ENCODE assay signal across 24 cellular contexts in genomic region chr17:63423251-63423950, GRCh38. TPM values are rescaled to one million over a fixed set of nuclear protein-coding genes. Genes with fewer than 3 reads are reported as not detected.
A peak's percentile ranks its signal among the peaks of the same experiment; 100 is the strongest.
DNase-seq lines count a peak whose midpoint lies in the region; ATAC-seq and TF ChIP-seq lines count a peak whose summit lies in the region.
"Had no signal": no experiment of that assay in that cellular context is flagged by ENCODE, and none has a peak within 500 bp of the region (broad histone marks: within the 10 kb centered on the region; RNA-seq: fewer than 3 reads in every experiment).

No MANE protein-coding gene starts in this region.

- TF ChIP-seq CTCF in H9 (conservative IDR thresholded peaks at IDR 0.05), result no peak
- TF ChIP-seq CTCF in mammary epithelial cell (conservative IDR thresholded peaks at IDR 0.05 in 1 of 2, IDR thresholded peaks at IDR 0.05 in 1 of 2; ENCODE audit: extremely low read depth in 1 of 2, insufficient read depth in 1 of 2, low read depth in 1 of 2, low read length in 2 of 2), result no peak
- no peak for TF ChIP-seq CTCF in neural crest cell (conservative IDR thresholded peaks at IDR 0.05)
- no peak for TF ChIP-seq CTCF in activated CD8-positive, alpha-beta T cell treated with anti-CD3 and anti-CD28 coated beads for 36 hours (IDR thresholded peaks at IDR 0.05)

- in situ Hi-C loops in mammary epithelial cell (cut with MboI; ENCODE audit: low sequenced_read_pairs in 2 of 2), result loop anchor here (5.0 to 25.0 kb wide), 3 partner anchors 54 to 736 kb away; partner anchors contain the start of gene ACE (in 1 of the 2)

- no peaks in the 10 kb centered on the region for H3K9me3 ChIP-seq in H9 (ENCODE audit: control insufficient read depth, low read depth, low read length)
- H3K9me3 ChIP-seq in mammary epithelial cell (replicated peaks; ENCODE audit: insufficient read depth, low read length), result no peaks in the 10 kb centered on the region
- H3K9me3 ChIP-seq: prostate gland, thoracic aorta had no signal

- no peaks in the 10 kb centered on the region for H3K23me2 ChIP-seq in H9 (ENCODE audit: insufficient read length, low read depth, low read length, poor library complexity, severe bottlenecking)

- H3K4me3 ChIP-seq in mammary epithelial cell (replicated peaks in 1 of 3; ENCODE audit: insufficient read depth in 1 of 3, low read depth in 2 of 3, low read length in 3 of 3), result peak overlapping the region in 1 of 3 experiments; percentile 6
- H3K4me3 ChIP-seq: prostate gland, thoracic aorta had no signal

- no peak overlapping the region for H4K91ac ChIP-seq in H9 (ENCODE audit: insufficient read length, low read depth, low read length)

- no peaks in the 10 kb centered on the region for H3K27me3 ChIP-seq in H9 (ENCODE audit: insufficient read depth, low read length)
- no peaks in the 10 kb centered on the region for H3K27me3 ChIP-seq in mammary epithelial cell (ENCODE audit: insufficient read depth, low read length)

- H3K27me3 Mint-ChIP-seq in H9 (ENCODE audit: low read depth) (no peaks in the 10 kb centered on the region; the same call in 1 of the 2 replicates), neural crest cell (ENCODE audit: low read depth) (no peaks in the 10 kb centered on the region)
- H3K27me3 Mint-ChIP-seq in activated CD8-positive, alpha-beta T cell treated with anti-CD3 and anti-CD28 coated beads for 36 hours, result no peaks in the 10 kb centered on the region

- H2BK15ac ChIP-seq in H9 (ENCODE audit: low read depth, low read length), result no peak overlapping the region

- no peak overlapping the region for H3T11ph ChIP-seq in H9 (ENCODE audit: low read length)

- no peak overlapping the region for H2AK5ac ChIP-seq in H9 (ENCODE audit: insufficient read length, low read length)

- no peak overlapping the region for H3K27ac ChIP-seq in H9 (ENCODE audit: insufficient read length, low read depth, low read length)
- peak overlapping the region; percentile 20 for H3K27ac ChIP-seq in mammary epithelial cell (ENCODE audit: insufficient read depth, low read depth, low read length)
- H3K27ac ChIP-seq: thoracic aorta had no signal

- H2BK120ac ChIP-seq in H9 (ENCODE audit: low read depth, low read length, poor library complexity, severe bottlenecking), result no peak overlapping the region

- no peak overlapping the region for H4K5ac ChIP-seq in H9 (ENCODE audit: insufficient read length, low read depth, low read length)

- H3K36me3 Mint-ChIP-seq in H9 (ENCODE audit: insufficient read depth in 1 of 3, low read depth in 3 of 3) (peaks cover 0 to 4% (median 0%) of the 10 kb centered on the region in 3 experiments; a peak in 4 of 7 replicates), neural crest cell (ENCODE audit: low read depth) (peaks cover 4% of the 10 kb centered on the region)
- no peaks in the 10 kb centered on the region for H3K36me3 Mint-ChIP-seq in activated CD8-positive, alpha-beta T cell treated with anti-CD3 and anti-CD28 coated beads for 36 hours (ENCODE audit: low read depth)
- H3K36me3 Mint-ChIP-seq: stimulated activated memory B cell treated with anti-CD40 and anti-IgM and Interleukin-4, amounts not matched to agents 10 μg/mL and 1 μg/mL and 100 μg/mL, for 72 hours had no signal

- H3K4me2 ChIP-seq in H9 (ENCODE audit: insufficient read depth, insufficient read length, low read length) (no peak overlapping the region), mammary epithelial cell (ENCODE audit: insufficient read depth, low read depth, low read length) (peak overlapping the region; percentile 74)

- H3K79me2 ChIP-seq in H9 (ENCODE audit: insufficient read depth, low read length) (no peaks in the 10 kb centered on the region), mammary epithelial cell (ENCODE audit: insufficient read depth, low read length) (no peaks in the 10 kb centered on the region)

- H3K4me1 ChIP-seq in H9 (ENCODE audit: insufficient read depth, low read length) (peaks cover 8% of the 10 kb centered on the region; the same call in 1 of the 2 replicates), mammary epithelial cell (ENCODE audit: insufficient read depth, low read length) (peaks cover 18% of the 10 kb centered on the region)

- no CpG with 5 or more reads among the region's 11 CpGs for WGBS in H9 (ENCODE audit: extremely low coverage, insufficient read length, low lambda C conversion rate)
- 21% methylated on average over 10 of the region's 11 CpGs for WGBS in mammary epithelial cell (ENCODE audit: low coverage, missing lambda C conversion rate)

- H2BK12ac ChIP-seq in H9 (ENCODE audit: insufficient read length, low read depth, low read length), result no peak overlapping the region

- dilution Hi-C loops in mammary epithelial cell (cut with HindIII; ENCODE audit: low sequenced_read_pairs), result no loop called here

- no peak overlapping the region for H3K18ac ChIP-seq in H9 (ENCODE audit: insufficient read length, low read depth, low read length)

- H3K9me3 Mint-ChIP-seq in H9, result no peaks in the 10 kb centered on the region; a peak in 1 of 5 replicates
- H3K9me3 Mint-ChIP-seq in neural crest cell, result no peaks in the 10 kb centered on the region
- H3K9me3 Mint-ChIP-seq in activated CD8-positive, alpha-beta T cell treated with anti-CD3 and anti-CD28 coated beads for 36 hours, result no peaks in the 10 kb centered on the region
- H3K9me3 Mint-ChIP-seq: activated naive CD4-positive, alpha-beta T cell treated with anti-CD3 and anti-CD28 coated beads for 36 hours; activated T-cell treated with anti-CD3 and anti-CD28 coated beads, Interleukin-2, amount 50 U/mL, for 72 hours; CD8-positive, alpha-beta T cell; stimulated activated memory B cell treated with anti-CD40 and anti-IgM and Interleukin-4, amounts not matched to agents 10 μg/mL and 1 μg/mL and 100 μg/mL, for 72 hours had no signal

- peak; percentile 21 for DNase-seq in H9
- peak; percentile 41 for DNase-seq in mammary epithelial cell
- DNase-seq in globus pallidus (ENCODE audit: low spot score), result peak; percentile 19
- DNase-seq in neural crest cell (ENCODE audit: low read depth, low spot score), result no peak
- DNase-seq in activated CD8-positive, alpha-beta T cell treated with anti-CD3 and anti-CD28 coated beads for 36 hours, result no peak
- no peak for DNase-seq in NCI-H2107 treated with DMSO at 0.1 percent for 48 hours (lab: John Stamatoyannopoulos, UW; ENCODE audit: unreplicated experiment)
- DNase-seq: activated CD4-positive, CD25-positive, alpha-beta regulatory T cell treated with anti-CD3 and anti-CD28 coated beads, Interleukin-2, amount 50 U/mL, for 72 hours; activated naive CD4-positive, alpha-beta T cell treated with anti-CD3 and anti-CD28 coated beads for 36 hours; activated T-cell treated with anti-CD3 and anti-CD28 coated beads, Interleukin-2, amount 50 U/mL, for 72 hours; AML-193; amygdala; CD8-positive, alpha-beta T cell; central memory CD4-positive, alpha-beta T cell; Karpas-422; NCI-H1694 treated with DMSO at 0.1 percent for 48 hours; NCI-H226; NCI-H774; Right ventricle myocardium superior had no signal

- H3K79me1 ChIP-seq in H9 (ENCODE audit: insufficient read depth, low read depth, low read length, poor library complexity, severe bottlenecking), result no peaks in the 10 kb centered on the region

- no peak overlapping the region for H2AFZ ChIP-seq in H9 (ENCODE audit: low read length)
- H2AFZ ChIP-seq in mammary epithelial cell (ENCODE audit: low read depth, low read length), result peak overlapping the region; percentile 61

- H4K8ac ChIP-seq in H9 (replicated peaks; ENCODE audit: insufficient read length, low read depth, low read length), result no peak overlapping the region

- H4K20me1 ChIP-seq in H9 (ENCODE audit: control insufficient read depth, insufficient read depth, insufficient read length), result no peaks in the 10 kb centered on the region
- H4K20me1 ChIP-seq in mammary epithelial cell (ENCODE audit: insufficient read depth, low read length), result no peaks in the 10 kb centered on the region

- H3K9ac ChIP-seq in H9 (ENCODE audit: extremely low read depth, insufficient read length, low read length) (no peak overlapping the region), mammary epithelial cell (ENCODE audit: insufficient read depth, low read length) (peak overlapping the region; percentile 15)

- peaks cover 5% of the 10 kb centered on the region for H3K36me3 ChIP-seq in mammary epithelial cell (ENCODE audit: insufficient read depth, low read length)
- H3K36me3 ChIP-seq: prostate gland had no signal

- no peak overlapping the region for H3K4ac ChIP-seq in H9 (ENCODE audit: low read depth, low read length)

- H3K4me3 Mint-ChIP-seq in H9 (no peak overlapping the region), neural crest cell (peak overlapping the region; percentile 6)
- no peak overlapping the region for H3K4me3 Mint-ChIP-seq in activated CD8-positive, alpha-beta T cell treated with anti-CD3 and anti-CD28 coated beads for 36 hours
- H3K4me3 Mint-ChIP-seq: activated naive CD4-positive, alpha-beta T cell treated with anti-CD3 and anti-CD28 coated beads for 36 hours; activated T-cell treated with anti-CD3 and anti-CD28 coated beads, Interleukin-2, amount 50 U/mL, for 72 hours; CD8-positive, alpha-beta T cell; stimulated activated memory B cell treated with anti-CD40 and anti-IgM and Interleukin-4, amounts not matched to agents 10 μg/mL and 1 μg/mL and 100 μg/mL, for 72 hours had no signal

- H2BK5ac ChIP-seq in H9 (ENCODE audit: insufficient read length, low read length), result no peak overlapping the region

- POLR2A ChIA-PET in activated CD8-positive, alpha-beta T cell treated with anti-CD3 and anti-CD28 coated beads for 36 hours (lab: Charles Lee), result no interaction called here

- no peak overlapping the region for H3K56ac ChIP-seq in H9 (ENCODE audit: insufficient read length, low read depth, low read length)

- H3K4me1 Mint-ChIP-seq in H9 (peaks cover 35 to 40% of the 10 kb centered on the region in 2 experiments), neural crest cell (peaks cover 4% of the 10 kb centered on the region)
- H3K4me1 Mint-ChIP-seq in activated CD8-positive, alpha-beta T cell treated with anti-CD3 and anti-CD28 coated beads for 36 hours (ENCODE audit: low read depth), result peaks cover 34% of the 10 kb centered on the region

- H3K23ac ChIP-seq in H9 (ENCODE audit: insufficient read length, low read depth, low read length), result no peak overlapping the region

- BruUV-seq in mammary epithelial cell (replicated peaks; lab: Mats Ljungman, UMichigan), result no TSS peak

- CTCF ChIA-PET in mammary epithelial cell (lab: Charles Lee; ENCODE audit: low non-redundant PET), result interaction anchor here (1.4 kb wide), 1 partner anchor 17 kb away, joined by 8 read pairs; no protein-coding TSS in a partner anchor
- CTCF ChIA-PET in activated CD8-positive, alpha-beta T cell treated with anti-CD3 and anti-CD28 coated beads for 36 hours (lab: Charles Lee), result interaction anchor here (1.2 to 12.6 kb wide), 4 partner anchors 57 to 201 kb away, joined by 3 to 231 read pairs (median 101); partner anchors contain the start of gene ACE

- H2BK20ac ChIP-seq in H9 (ENCODE audit: low read depth, low read length, poor library complexity, severe bottlenecking), result no peak overlapping the region

- H3K14ac ChIP-seq in H9 (ENCODE audit: insufficient read depth, low read length), result no peak overlapping the region; the same call in 1 of the 2 replicates

- intact Hi-C loops in mammary epithelial cell (cut with micrococcal nuclease), result loop anchor here (10.0 kb wide), 1 partner anchor 411 kb away; no protein-coding TSS in a partner anchor
- intact Hi-C loops in activated CD8-positive, alpha-beta T cell treated with anti-CD3 and anti-CD28 coated beads for 36 hours (cut with micrococcal nuclease), result no loop called here

- H3K27ac Mint-ChIP-seq in H9, result no peak overlapping the region
- no peak overlapping the region for H3K27ac Mint-ChIP-seq in neural crest cell (ENCODE audit: unreplicated experiment)
- H3K27ac Mint-ChIP-seq in activated CD8-positive, alpha-beta T cell treated with anti-CD3 and anti-CD28 coated beads for 36 hours, result no peak overlapping the region
- H3K27ac Mint-ChIP-seq: activated naive CD4-positive, alpha-beta T cell treated with anti-CD3 and anti-CD28 coated beads for 36 hours; activated T-cell treated with anti-CD3 and anti-CD28 coated beads, Interleukin-2, amount 50 U/mL, for 72 hours; CD8-positive, alpha-beta T cell; stimulated activated memory B cell treated with anti-CD40 and anti-IgM and Interleukin-4, amounts not matched to agents 10 μg/mL and 1 μg/mL and 100 μg/mL, for 72 hours had no signal

- no peak for ATAC-seq in activated CD8-positive, alpha-beta T cell treated with anti-CD3 and anti-CD28 coated beads for 36 hours
- ATAC-seq in GM18502 (IDR thresholded peaks at IDR 0.05; ENCODE audit: poor library complexity, unreplicated experiment), result no peak
- ATAC-seq in HG03342 (IDR thresholded peaks at IDR 0.05; ENCODE audit: unreplicated experiment), result no peak
- ATAC-seq: activated T-cell treated with anti-CD3 and anti-CD28 coated beads, Interleukin-2, amount 50 U/mL, for 72 hours; CD8-positive, alpha-beta T cell; stimulated activated memory B cell treated with anti-CD40 and anti-IgM and Interleukin-4, amounts not matched to agents 10 μg/mL and 1 μg/mL and 100 μg/mL, for 72 hours had no signal

RNA-seq across cellular contexts. Expression of gene CYB561, which starts 22.7 kb away (rescaled TPM):
- total RNA-seq in H9 (2021), result 20.7 and 21.8 TPM in 2 replicates
- 10 to 100 TPM; 26.6 to 35.8 TPM for total RNA-seq in mammary epithelial cell
- polyA plus RNA-seq in mammary epithelial cell, result 26.5 TPM
- 59.4 TPM for polyA minus RNA-seq in mammary epithelial cell
- total RNA-seq in neural crest cell, result 10.5 and 12.2 TPM in 2 replicates
- total RNA-seq in activated CD8-positive, alpha-beta T cell treated with anti-CD3 and anti-CD28 coated beads for 36 hours, result 1 to 10 TPM; 1.5 to 2.2 TPM
- total RNA-seq: OCI-LY7 had no signal

RNA-seq across cellular contexts. Expression of gene ACE, which starts 53.5 kb away (rescaled TPM):
- 4.8 and 5.4 TPM in 2 replicates for total RNA-seq in H9 (2021)
- total RNA-seq in mammary epithelial cell, result 1 to 10 TPM in 1 of 2 donors, not detected in 1; 3.0 TPM
- polyA plus RNA-seq in mammary epithelial cell, result 0.19 TPM
- not detected for polyA minus RNA-seq in mammary epithelial cell
- 0.42 and 0.61 TPM in 2 replicates for total RNA-seq in neural crest cell
- total RNA-seq in activated CD8-positive, alpha-beta T cell treated with anti-CD3 and anti-CD28 coated beads for 36 hours, result under 1 TPM; 0.36 to 0.51 TPM

Comparison
In these comparisons a context has a peak if more than half of its experiments do, and no peak if none do; other contexts are left out.
1. DNase-seq: peak in H9 (single experiment), mammary epithelial cell (single experiment) and globus pallidus (single experiment); none in neural crest cell (single experiment), activated CD8-positive, alpha-beta T cell treated with anti-CD3 and anti-CD28 coated beads for 36 hours (single experiment) and NCI-H2107 treated with DMSO at 0.1 percent for 48 hours (single experiment).